ENCODE assay signal across 8 cellular contexts in genomic region chr1:223776075-223776814, GRCh38.
DNase-seq lines count a peak whose midpoint lies in the region; ATAC-seq and TF ChIP-seq lines count a peak whose summit lies in the region.

No MANE protein-coding gene starts in this region.

- H3K27ac ChIP-seq in HEK293 (ENCODE audit: extremely low read depth, low read depth, low read length): no peak overlapping the region
- H3K27ac ChIP-seq in neural progenitor cell: no peak overlapping the region

- TF ChIP-seq CTCF in HEK293 (tag by site-specific recombination; IDR thresholded peaks at IDR 0.05): no peak
- TF ChIP-seq CTCF in progenitor cell of endocrine pancreas (IDR thresholded peaks at IDR 0.05; ENCODE audit: unreplicated experiment): no peak
- TF ChIP-seq CTCF in neural progenitor cell (IDR thresholded peaks at IDR 0.05): no peak

- H3K27ac Mint-ChIP-seq in effector memory CD8-positive, alpha-beta T cell: peak overlapping the region; percentile 88 to 90
- H3K27ac Mint-ChIP-seq in progenitor cell of endocrine pancreas: peak overlapping the region; percentile 42
- no peak overlapping the region for H3K27ac Mint-ChIP-seq in neural progenitor cell

- H3K4me2 ChIP-seq in neural progenitor cell: no peak overlapping the region

- H3F3A ChIP-seq in neural progenitor cell (ENCODE audit: low read depth): peaks cover 16% of the 10 kb centered on the region

- no peak overlapping the region for H2AFZ ChIP-seq in neural progenitor cell (replicated peaks)

- no peaks in the 10 kb centered on the region for H3K79me2 ChIP-seq in neural progenitor cell (ENCODE audit: low read depth)

- peak; percentile 93 for ATAC-seq in effector memory CD8-positive, alpha-beta T cell (replicated peaks)
- no peak for ATAC-seq in GM18867 (IDR thresholded peaks at IDR 0.05; ENCODE audit: unreplicated experiment)

- POLR2A ChIA-PET in HEK293 (lab: Yijun Ruan, JAX): interaction anchor here (0.6 to 1.3 kb wide), 3 partner anchors 11 to 61 kb away, joined by 3 read pairs; no protein-coding TSS in a partner anchor

- H3K9me3 Mint-ChIP-seq in effector memory CD8-positive, alpha-beta T cell: no peaks in the 10 kb centered on the region
- no peaks in the 10 kb centered on the region for H3K9me3 Mint-ChIP-seq in progenitor cell of endocrine pancreas (ENCODE audit: low read depth)
- H3K9me3 Mint-ChIP-seq in neural progenitor cell: no peaks in the 10 kb centered on the region

- H3K9ac ChIP-seq in neural progenitor cell: no peak overlapping the region

- H3K4me1 ChIP-seq in HEK293 (ENCODE audit: control insufficient read depth, insufficient read depth, low read length) (peaks cover 12% of the 10 kb centered on the region), neural progenitor cell (peaks cover 13% of the 10 kb centered on the region)

- H3K4me3 Mint-ChIP-seq in effector memory CD8-positive, alpha-beta T cell: peak overlapping the region in 1 of 2 donors; percentile 31
- H3K4me3 Mint-ChIP-seq in progenitor cell of endocrine pancreas (ENCODE audit: low read depth): no peak overlapping the region
- H3K4me3 Mint-ChIP-seq in neural progenitor cell: no peak overlapping the region

- no peaks in the 10 kb centered on the region for H3K9me3 ChIP-seq in HEK293 (ENCODE audit: control insufficient read depth, insufficient read depth, low read depth, low read length)
- no peaks in the 10 kb centered on the region for H3K9me3 ChIP-seq in neural progenitor cell (ENCODE audit: low read depth)

- no peaks in the 10 kb centered on the region for H3K27me3 ChIP-seq in neural progenitor cell

- H4K20me1 ChIP-seq in neural progenitor cell (ENCODE audit: low read depth): peaks cover 3% of the 10 kb centered on the region

- peaks cover 15 to 20% of the 10 kb centered on the region in 2 donors for H3K4me1 Mint-ChIP-seq in effector memory CD8-positive, alpha-beta T cell (ENCODE audit: low read depth in 2 of 2)
- H3K4me1 Mint-ChIP-seq in progenitor cell of endocrine pancreas (ENCODE audit: low read depth) (peaks cover 33% of the 10 kb centered on the region), neural progenitor cell (peaks cover 29% of the 10 kb centered on the region)

- no peaks in the 10 kb centered on the region for H3K27me3 Mint-ChIP-seq in effector memory CD8-positive, alpha-beta T cell
- H3K27me3 Mint-ChIP-seq in progenitor cell of endocrine pancreas: no peaks in the 10 kb centered on the region
- H3K27me3 Mint-ChIP-seq in neural progenitor cell (ENCODE audit: insufficient read depth, low read depth): no peaks in the 10 kb centered on the region

- H3K4me3 ChIP-seq in HEK293 (ENCODE audit: low read depth, low read length): no peak overlapping the region
- no peak overlapping the region for H3K4me3 ChIP-seq in neural progenitor cell

- CTCF ChIA-PET in HEK293 (lab: Yijun Ruan, JAX): interaction anchor here (0.6 to 4.3 kb wide), 6 partner anchors 8 to 273 kb away, joined by 3 to 16 read pairs (median 4); partner anchors contain the start of gene CAPN2

- DNase-seq in UCSD-AML1 (lab: John Stamatoyannopoulos, UW; ENCODE audit: unreplicated experiment): peak; percentile 17
- DNase-seq in effector memory CD8-positive, alpha-beta T cell: peak in 1 of 3 experiments; percentile 5
- DNase-seq in progenitor cell of endocrine pancreas (ENCODE audit: low spot score, unreplicated experiment): no peak
- no peak for DNase-seq in NCI-H2196 treated with DMSO at 0.1 percent for 48 hours (lab: John Stamatoyannopoulos, UW; ENCODE audit: unreplicated experiment)
- no peak for DNase-seq in neural progenitor cell (ENCODE audit: low spot score)
- no peak for DNase-seq in putamen (ENCODE audit: low spot score)

- H3K36me3 Mint-ChIP-seq in effector memory CD8-positive, alpha-beta T cell (ENCODE audit: insufficient read depth): peaks cover 72% of the 10 kb centered on the region
- peaks cover 33% of the 10 kb centered on the region for H3K36me3 Mint-ChIP-seq in progenitor cell of endocrine pancreas (ENCODE audit: insufficient read depth)
- peaks cover 57% of the 10 kb centered on the region for H3K36me3 Mint-ChIP-seq in neural progenitor cell

- peaks cover 57 to 75% of the 10 kb centered on the region in 2 experiments for H3K36me3 ChIP-seq in HEK293 (ENCODE audit: control insufficient read depth in 2 of 2, insufficient read depth in 1 of 2, low read length in 2 of 2)
- H3K36me3 ChIP-seq in neural progenitor cell: peaks cover 16% of the 10 kb centered on the region

TF ChIP-seq in HEK293, 187 proteins besides CTCF, POLR2A, EP300 and RAD21 (continues in another document):
- TF ChIP-seq ZNF19 (tag by site-specific recombination; IDR thresholded peaks at IDR 0.05; ENCODE audit: low read depth) (no peak), ZNF664 (tag by site-specific recombination; IDR thresholded peaks at IDR 0.05) (no peak), ZNF366 (tag by site-specific recombination; conservative IDR thresholded peaks at IDR 0.05) (peak; percentile 68), ZNF239 (tag by site-specific recombination; IDR thresholded peaks at IDR 0.05) (no peak), HIC1 (tag by site-specific recombination; IDR thresholded peaks at IDR 0.05) (peak; percentile 49; the same call in 1 of the 2 replicates), ZNF416 (tag by site-specific recombination; IDR thresholded peaks at IDR 0.05) (no peak), ZNF146 (tag by site-specific recombination; IDR thresholded peaks at IDR 0.05) (no peak)
- TF ChIP-seq, protein P1, sequence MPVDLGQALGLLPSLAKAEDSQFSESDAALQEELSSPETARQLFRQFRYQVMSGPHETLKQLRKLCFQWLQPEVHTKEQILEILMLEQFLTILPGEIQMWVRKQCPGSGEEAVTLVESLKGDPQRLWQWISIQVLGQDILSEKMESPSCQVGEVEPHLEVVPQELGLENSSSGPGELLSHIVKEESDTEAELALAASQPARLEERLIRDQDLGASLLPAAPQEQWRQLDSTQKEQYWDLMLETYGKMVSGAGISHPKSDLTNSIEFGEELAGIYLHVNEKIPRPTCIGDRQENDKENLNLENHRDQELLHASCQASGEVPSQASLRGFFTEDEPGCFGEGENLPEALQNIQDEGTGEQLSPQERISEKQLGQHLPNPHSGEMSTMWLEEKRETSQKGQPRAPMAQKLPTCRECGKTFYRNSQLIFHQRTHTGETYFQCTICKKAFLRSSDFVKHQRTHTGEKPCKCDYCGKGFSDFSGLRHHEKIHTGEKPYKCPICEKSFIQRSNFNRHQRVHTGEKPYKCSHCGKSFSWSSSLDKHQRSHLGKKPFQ (tag by site-specific recombination; IDR thresholded peaks at IDR 0.05): no peak
- TF ChIP-seq, protein P2, sequence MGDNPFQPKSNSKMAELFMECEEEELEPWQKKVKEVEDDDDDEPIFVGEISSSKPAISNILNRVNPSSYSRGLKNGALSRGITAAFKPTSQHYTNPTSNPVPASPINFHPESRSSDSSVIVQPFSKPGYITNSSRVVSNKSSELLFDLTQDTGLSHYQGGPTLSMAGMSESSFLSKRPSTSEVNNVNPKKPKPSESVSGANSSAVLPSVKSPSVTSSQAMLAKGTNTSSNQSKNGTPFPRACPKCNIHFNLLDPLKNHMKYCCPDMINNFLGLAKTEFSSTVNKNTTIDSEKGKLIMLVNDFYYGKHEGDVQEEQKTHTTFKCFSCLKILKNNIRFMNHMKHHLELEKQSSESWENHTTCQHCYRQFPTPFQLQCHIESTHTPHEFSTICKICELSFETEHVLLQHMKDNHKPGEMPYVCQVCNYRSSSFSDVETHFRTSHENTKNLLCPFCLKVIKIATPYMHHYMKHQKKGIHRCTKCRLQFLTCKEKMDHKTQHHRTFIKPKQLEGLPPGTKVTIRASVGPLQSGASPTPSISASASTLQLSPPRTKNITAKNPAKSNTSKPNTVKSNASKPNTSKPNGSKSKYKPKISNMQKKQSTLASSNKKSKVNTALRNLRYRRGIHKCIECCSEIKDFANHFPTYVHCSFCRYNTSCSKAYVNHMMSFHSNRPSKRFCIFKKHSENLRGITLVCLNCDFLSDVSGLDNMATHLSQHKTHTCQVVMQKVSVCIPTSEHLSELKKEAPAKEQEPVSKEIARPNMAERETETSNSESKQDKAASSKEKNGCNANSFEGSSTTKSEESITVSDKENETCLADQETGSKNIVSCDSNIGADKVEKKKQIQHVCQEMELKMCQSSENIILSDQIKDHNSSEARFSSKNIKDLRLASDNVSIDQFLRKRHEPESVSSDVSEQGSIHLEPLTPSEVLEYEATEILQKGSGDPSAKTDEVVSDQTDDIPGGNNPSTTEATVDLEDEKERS (tag by site-specific recombination; IDR thresholded peaks at IDR 0.05): no peak
- TF ChIP-seq, protein P3, sequence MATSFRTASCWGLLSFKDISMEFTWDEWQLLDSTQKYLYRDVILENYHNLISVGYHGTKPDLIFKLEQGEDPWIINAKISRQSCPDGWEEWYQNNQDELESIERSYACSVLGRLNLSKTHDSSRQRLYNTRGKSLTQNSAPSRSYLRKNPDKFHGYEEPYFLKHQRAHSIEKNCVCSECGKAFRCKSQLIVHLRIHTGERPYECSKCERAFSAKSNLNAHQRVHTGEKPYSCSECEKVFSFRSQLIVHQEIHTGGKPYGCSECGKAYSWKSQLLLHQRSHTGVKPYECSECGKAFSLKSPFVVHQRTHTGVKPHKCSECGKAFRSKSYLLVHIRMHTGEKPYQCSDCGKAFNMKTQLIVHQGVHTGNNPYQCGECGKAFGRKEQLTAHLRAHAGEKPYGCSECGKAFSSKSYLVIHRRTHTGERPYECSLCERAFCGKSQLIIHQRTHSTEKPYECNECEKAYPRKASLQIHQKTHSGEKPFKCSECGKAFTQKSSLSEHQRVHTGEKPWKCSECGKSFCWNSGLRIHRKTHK (tag by site-specific recombination; IDR thresholded peaks at IDR 0.05): no peak
